ENCODE assay signal across 1 cellular context in the genomic region with DNA sequence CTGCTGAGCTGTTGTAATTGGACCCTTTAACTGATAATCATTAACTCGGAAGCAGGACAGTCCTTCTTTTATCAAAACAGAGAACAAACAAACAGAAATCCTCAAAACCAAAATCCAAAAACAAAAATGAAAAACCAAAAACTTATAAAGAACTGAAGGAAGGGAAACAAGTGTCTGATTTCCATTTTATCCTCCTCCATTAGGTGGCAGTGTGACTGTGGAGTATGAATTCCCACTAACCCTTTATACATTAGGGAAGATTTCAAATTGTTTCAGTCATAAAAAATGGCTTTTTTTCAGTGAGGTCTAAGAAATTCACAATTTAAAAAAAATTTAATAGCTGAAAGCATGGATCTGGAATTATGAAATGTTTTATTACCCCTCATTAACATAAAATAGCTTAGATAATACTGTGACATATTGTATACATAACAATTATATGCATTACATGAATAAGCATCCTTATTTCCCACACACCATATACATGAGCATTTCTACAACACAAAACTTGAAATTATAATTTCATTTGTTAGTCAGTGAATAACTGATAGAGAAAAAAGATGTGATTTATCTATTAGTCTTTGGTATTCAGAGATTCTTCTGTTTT.
TF ChIP-seq lines count a peak whose summit lies in the region.

No MANE protein-coding gene starts in this region.

TF ChIP-seq in K562, 482 proteins besides CTCF, POLR2A, EP300 and RAD21 (continued from another document):
- TF ChIP-seq, protein P1, sequence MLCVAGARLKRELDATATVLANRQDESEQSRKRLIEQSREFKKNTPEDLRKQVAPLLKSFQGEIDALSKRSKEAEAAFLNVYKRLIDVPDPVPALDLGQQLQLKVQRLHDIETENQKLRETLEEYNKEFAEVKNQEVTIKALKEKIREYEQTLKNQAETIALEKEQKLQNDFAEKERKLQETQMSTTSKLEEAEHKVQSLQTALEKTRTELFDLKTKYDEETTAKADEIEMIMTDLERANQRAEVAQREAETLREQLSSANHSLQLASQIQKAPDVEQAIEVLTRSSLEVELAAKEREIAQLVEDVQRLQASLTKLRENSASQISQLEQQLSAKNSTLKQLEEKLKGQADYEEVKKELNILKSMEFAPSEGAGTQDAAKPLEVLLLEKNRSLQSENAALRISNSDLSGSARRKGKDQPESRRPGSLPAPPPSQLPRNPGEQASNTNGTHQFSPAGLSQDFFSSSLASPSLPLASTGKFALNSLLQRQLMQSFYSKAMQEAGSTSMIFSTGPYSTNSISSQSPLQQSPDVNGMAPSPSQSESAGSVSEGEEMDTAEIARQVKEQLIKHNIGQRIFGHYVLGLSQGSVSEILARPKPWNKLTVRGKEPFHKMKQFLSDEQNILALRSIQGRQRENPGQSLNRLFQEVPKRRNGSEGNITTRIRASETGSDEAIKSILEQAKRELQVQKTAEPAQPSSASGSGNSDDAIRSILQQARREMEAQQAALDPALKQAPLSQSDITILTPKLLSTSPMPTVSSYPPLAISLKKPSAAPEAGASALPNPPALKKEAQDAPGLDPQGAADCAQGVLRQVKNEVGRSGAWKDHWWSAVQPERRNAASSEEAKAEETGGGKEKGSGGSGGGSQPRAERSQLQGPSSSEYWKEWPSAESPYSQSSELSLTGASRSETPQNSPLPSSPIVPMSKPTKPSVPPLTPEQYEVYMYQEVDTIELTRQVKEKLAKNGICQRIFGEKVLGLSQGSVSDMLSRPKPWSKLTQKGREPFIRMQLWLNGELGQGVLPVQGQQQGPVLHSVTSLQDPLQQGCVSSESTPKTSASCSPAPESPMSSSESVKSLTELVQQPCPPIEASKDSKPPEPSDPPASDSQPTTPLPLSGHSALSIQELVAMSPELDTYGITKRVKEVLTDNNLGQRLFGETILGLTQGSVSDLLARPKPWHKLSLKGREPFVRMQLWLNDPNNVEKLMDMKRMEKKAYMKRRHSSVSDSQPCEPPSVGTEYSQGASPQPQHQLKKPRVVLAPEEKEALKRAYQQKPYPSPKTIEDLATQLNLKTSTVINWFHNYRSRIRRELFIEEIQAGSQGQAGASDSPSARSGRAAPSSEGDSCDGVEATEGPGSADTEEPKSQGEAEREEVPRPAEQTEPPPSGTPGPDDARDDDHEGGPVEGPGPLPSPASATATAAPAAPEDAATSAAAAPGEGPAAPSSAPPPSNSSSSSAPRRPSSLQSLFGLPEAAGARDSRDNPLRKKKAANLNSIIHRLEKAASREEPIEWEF (CRISPR knock-in tag; IDR thresholded peaks at IDR 0.05): no peak
- TF ChIP-seq ZNF778 (CRISPR knock-in tag; IDR thresholded peaks at IDR 0.05) (no peak), RBM15 (IDR thresholded peaks at IDR 0.05; ENCODE audit: insufficient read depth, low read length) (no peak), ZNF644 (tag; IDR thresholded peaks at IDR 0.05; ENCODE audit: low read depth) (no peak), SMAD4 (CRISPR knock-in tag; conservative IDR thresholded peaks at IDR 0.05) (no peak), FOSL1 (tag; conservative IDR thresholded peaks at IDR 0.05) (no peak), HMG20A (CRISPR knock-in tag; conservative IDR thresholded peaks at IDR 0.05) (no peak), HNRNPUL1 (IDR thresholded peaks at IDR 0.05; ENCODE audit: low read length) (no peak), NR1H2 (CRISPR knock-in tag; IDR thresholded peaks at IDR 0.05) (no peak), MTA3 (IDR thresholded peaks at IDR 0.05; ENCODE audit: borderline replicate concordance) (no peak)
- TF ChIP-seq, protein P2, sequence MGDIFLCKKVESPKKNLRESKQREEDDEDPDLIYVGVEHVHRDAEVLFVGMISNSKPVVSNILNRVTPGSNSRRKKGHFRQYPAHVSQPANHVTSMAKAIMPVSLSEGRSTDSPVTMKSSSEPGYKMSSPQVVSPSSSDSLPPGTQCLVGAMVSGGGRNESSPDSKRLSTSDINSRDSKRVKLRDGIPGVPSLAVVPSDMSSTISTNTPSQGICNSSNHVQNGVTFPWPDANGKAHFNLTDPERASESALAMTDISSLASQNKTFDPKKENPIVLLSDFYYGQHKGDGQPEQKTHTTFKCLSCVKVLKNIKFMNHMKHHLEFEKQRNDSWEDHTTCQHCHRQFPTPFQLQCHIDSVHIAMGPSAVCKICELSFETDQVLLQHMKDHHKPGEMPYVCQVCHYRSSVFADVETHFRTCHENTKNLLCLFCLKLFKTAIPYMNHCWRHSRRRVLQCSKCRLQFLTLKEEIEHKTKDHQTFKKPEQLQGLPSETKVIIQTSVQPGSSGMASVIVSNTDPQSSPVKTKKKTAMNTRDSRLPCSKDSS (IDR thresholded peaks at IDR 0.05; ENCODE audit: low read depth, partially characterized antibody): no peak
